ENCODE assay signal across 8 cellular contexts in the genomic region with DNA sequence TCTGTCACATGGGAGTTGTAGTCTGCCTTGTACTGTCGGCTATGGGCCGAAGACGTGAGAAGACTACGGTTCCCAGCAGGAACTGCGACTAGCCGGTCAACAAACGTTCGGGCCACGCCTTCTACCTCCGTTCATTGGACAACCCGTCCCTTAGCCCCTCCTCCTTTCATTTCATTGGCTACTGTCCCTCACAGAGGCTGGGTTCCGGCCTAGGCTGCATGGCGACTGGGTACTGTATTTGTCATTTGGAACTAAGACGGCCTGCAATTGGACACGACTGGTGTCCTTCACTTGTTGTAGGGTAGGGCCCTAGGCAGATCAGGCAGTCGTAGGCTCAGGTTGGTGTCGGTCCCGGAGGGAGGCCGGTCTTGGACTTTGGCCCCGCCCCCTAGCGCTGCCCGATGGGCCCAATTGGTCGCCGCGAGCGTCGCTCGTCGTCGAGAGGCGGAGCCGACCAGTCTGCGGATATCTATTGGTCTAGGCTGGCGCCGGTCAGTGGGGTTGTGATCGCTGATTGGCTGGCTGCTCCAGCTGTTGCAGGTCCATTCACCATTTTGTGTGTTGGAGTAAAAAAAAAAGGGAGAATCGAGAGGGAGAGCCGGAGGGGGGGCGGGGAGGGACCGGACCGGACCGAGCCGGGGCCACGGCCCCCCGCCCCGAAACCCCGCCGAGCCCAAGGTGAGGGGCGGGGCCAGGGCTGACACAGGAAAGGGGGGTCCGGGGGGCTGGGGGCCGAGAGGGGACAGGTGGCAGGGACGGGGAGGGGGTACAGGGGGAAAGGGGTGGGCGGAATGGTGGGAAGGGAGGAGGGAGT. TPM values are rescaled to one million over a fixed set of nuclear protein-coding genes. Genes with fewer than 3 reads are reported as not detected.
DNase-seq lines count a peak whose midpoint lies in the region; ATAC-seq, FAIRE-seq and TF ChIP-seq lines count a peak whose summit lies in the region.

A gene (plus strand): TSS at position 549 of the 814 bp plus-strand sequence. CDS start 2,532 bp downstream, outside the sequence.

- peak; percentile 91 for FAIRE-seq in keratinocyte (lab: Jason Lieb, UNC)

- H3K4me2 ChIP-seq in keratinocyte (ENCODE audit: control insufficient read depth, extremely low read depth, insufficient read depth, low read depth, low read length): peak within 1 kb of the TSS; percentile 99

- peak within 1 kb of the TSS; percentile 99 for H3K27ac ChIP-seq in keratinocyte (ENCODE audit: control insufficient read depth, insufficient read depth, low read length)

- no peaks in the 10 kb centered on the region for H3K27me3 ChIP-seq in keratinocyte (ENCODE audit: control insufficient read depth, extremely low read depth, insufficient read depth, low read length)

- H3K36me3 ChIP-seq in keratinocyte (ENCODE audit: control insufficient read depth in 2 of 2, extremely low read depth in 1 of 2, insufficient read depth in 2 of 2, low read length in 2 of 2): peaks cover 10 to 11% of the 10 kb centered on the region in 2 experiments

- dilution Hi-C loops in keratinocyte (cut with MboI; ENCODE audit: extremely low pct_ligation_motif_present, low sequenced_read_pairs): no loop called here

- H3K79me2 ChIP-seq in keratinocyte (ENCODE audit: control insufficient read depth, insufficient read depth, low read length): peaks cover 38% of the 10 kb centered on the region

- H4K20me1 ChIP-seq in keratinocyte (ENCODE audit: control insufficient read depth, extremely low read depth, insufficient read depth, low read length): no peaks in the 10 kb centered on the region

- H3K4me3 ChIP-seq in choroid plexus epithelial cell (ENCODE audit: low read depth, low read length) (peak within 1 kb of the TSS; percentile 93), keratinocyte (ENCODE audit: control insufficient read depth in 2 of 3, extremely low read depth in 1 of 3, insufficient read depth in 2 of 3, low read depth in 1 of 3, low read length in 3 of 3) (peak within 1 kb of the TSS; percentile 59 to 90 (median 89))

- no peak for TF ChIP-seq CTCF in choroid plexus epithelial cell (conservative IDR thresholded peaks at IDR 0.05; ENCODE audit: low read depth, low read length)
- no peak for TF ChIP-seq CTCF in keratinocyte (optimal IDR thresholded peaks at IDR 0.05 in 1 of 3, IDR thresholded peaks at IDR 0.05 in 1 of 3, conservative IDR thresholded peaks at IDR 0.05 in 1 of 3; ENCODE audit: extremely low read depth in 1 of 3, insufficient read depth in 2 of 3, low read length in 3 of 3)

- no peaks in the 10 kb centered on the region for H3K9me1 ChIP-seq in keratinocyte (ENCODE audit: control insufficient read depth, extremely low read depth, insufficient read depth, low read length)

- H3K4me1 ChIP-seq in keratinocyte (ENCODE audit: control insufficient read depth, extremely low read depth, insufficient read depth, low read length): peaks cover 25% of the 10 kb centered on the region

- DNase-seq in AML-193 (lab: John Stamatoyannopoulos, UW) (peak; percentile 99 to 100), NCI-H524 treated with DMSO at 0.1 percent for 48 hours (lab: John Stamatoyannopoulos, UW) (peak; percentile 99), choroid plexus epithelial cell (ENCODE audit: low read depth) (peak; percentile 100), keratinocyte (ENCODE audit: low read depth, low spot score) (peak; percentile 100)
- peak; percentile 99 to 100 for DNase-seq in activated CD4-positive, alpha-beta T cell treated with anti-CD3 and anti-CD28 coated beads for 4 hours
- DNase-seq in stimulated activated CD4-positive, alpha-beta T cell treated with anti-CD3 and anti-CD28 coated beads, Interleukin-15, amount 100 ng/mL, for 1 hour (ENCODE audit: low read depth in 1 of 2, low spot score in 1 of 2): peak; percentile 97 to 99

- H3K9me3 ChIP-seq in keratinocyte (ENCODE audit: control insufficient read depth, low read depth, low read length): no peaks in the 10 kb centered on the region

- H2AFZ ChIP-seq in keratinocyte (ENCODE audit: control insufficient read depth, low read length): peak within 1 kb of the TSS; percentile 99

- peak; percentile 83 for ATAC-seq in GM19324 (IDR thresholded peaks at IDR 0.05; ENCODE audit: low FRiP score, unreplicated experiment)
- ATAC-seq in HG03460 (IDR thresholded peaks at IDR 0.05; ENCODE audit: unreplicated experiment): peak; percentile 68

- H3K9ac ChIP-seq in keratinocyte (ENCODE audit: control insufficient read depth, extremely low read depth, insufficient read depth, low read length): peak within 1 kb of the TSS; percentile 99

RNA-seq across cellular contexts. Expression of the gene that starts here (rescaled TPM):
- polyA plus RNA-seq in keratinocyte: 3.1 to 11.1 TPM (median 3.8 TPM) in 3 replicates
- polyA plus RNA-seq in keratinocyte (2011; ENCODE audit: low read depth): 9.9 TPM
- polyA plus RNA-seq in keratinocyte (2011; cell fraction: cytosol; rRNA removed): 4.4 and 14.0 TPM in 2 replicates
- 28.1 and 45.7 TPM in 2 replicates for polyA plus RNA-seq in keratinocyte (2011; cell fraction: nucleus; rRNA removed)
- 15.4 and 37.6 TPM in 2 replicates for polyA plus RNA-seq in keratinocyte (2012; ENCODE audit: low replicate concordance)
- 4.7 to 38.8 TPM (median 5.7 TPM) in 3 replicates for polyA minus RNA-seq in keratinocyte
- polyA minus RNA-seq in keratinocyte (2011; cell fraction: cytosol; rRNA and poly(A)+ RNA removed): 29.2 TPM
- polyA minus RNA-seq in keratinocyte (2011; cell fraction: nucleus; rRNA and poly(A)+ RNA removed): 23.9 and 26.1 TPM in 2 replicates

Comparison
In these comparisons a context has a peak if more than half of its experiments do, and no peak if none do; other contexts are left out.
1. Peak in every context shown above with its lines: DNase-seq, ATAC-seq, H3K4me3 ChIP-seq and H3K27ac ChIP-seq.